ENCODE assay signal across 1 cellular context in the genomic region with DNA sequence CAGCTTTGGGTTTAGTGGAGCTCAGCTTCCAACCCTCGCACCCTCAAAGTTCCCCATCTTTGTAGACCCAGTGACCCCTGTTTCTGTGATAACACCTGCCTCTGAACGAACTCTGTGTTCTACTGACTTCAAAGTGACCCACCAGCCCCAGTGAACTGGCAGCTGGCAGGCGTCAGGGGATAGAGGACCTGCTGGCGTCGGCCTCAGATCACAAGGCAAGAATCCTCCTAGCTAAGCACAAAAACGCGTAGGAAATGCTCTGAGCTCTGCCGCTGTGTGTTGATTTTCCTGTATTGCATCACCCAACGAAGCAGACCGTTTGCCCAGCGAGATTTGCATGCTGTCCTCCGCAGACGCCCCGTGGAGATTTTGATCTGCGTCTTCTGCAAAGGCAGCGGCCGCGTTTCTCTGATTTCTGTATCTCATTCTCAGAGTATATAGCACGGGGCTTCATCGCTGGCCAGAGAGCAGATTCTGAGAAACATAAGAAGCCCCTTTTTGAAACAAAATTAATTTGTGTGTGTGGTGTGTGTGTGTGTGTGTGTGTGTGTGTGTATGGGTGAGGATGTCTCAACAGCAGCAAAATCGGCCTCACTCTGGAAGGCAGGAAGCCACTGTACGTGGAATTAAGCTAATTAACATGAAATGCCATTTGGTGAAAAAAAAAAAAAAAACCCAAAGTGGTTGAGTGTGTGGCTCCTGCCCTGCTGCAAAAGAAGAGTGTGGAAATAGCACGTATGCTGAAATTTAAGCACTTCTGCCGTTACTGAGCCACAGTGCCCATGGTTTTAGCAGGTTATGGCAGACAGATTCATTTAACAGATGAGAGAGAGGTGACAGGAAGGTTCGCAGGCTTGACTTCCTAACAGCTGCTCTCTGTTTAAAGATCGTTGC.
TF ChIP-seq lines count a peak whose summit lies in the region.

No MANE protein-coding gene starts in this region.

TF ChIP-seq in K562, 482 proteins besides CTCF, POLR2A, EP300 and RAD21 (continued from another document and continues in another):
- TF ChIP-seq, protein P1, sequence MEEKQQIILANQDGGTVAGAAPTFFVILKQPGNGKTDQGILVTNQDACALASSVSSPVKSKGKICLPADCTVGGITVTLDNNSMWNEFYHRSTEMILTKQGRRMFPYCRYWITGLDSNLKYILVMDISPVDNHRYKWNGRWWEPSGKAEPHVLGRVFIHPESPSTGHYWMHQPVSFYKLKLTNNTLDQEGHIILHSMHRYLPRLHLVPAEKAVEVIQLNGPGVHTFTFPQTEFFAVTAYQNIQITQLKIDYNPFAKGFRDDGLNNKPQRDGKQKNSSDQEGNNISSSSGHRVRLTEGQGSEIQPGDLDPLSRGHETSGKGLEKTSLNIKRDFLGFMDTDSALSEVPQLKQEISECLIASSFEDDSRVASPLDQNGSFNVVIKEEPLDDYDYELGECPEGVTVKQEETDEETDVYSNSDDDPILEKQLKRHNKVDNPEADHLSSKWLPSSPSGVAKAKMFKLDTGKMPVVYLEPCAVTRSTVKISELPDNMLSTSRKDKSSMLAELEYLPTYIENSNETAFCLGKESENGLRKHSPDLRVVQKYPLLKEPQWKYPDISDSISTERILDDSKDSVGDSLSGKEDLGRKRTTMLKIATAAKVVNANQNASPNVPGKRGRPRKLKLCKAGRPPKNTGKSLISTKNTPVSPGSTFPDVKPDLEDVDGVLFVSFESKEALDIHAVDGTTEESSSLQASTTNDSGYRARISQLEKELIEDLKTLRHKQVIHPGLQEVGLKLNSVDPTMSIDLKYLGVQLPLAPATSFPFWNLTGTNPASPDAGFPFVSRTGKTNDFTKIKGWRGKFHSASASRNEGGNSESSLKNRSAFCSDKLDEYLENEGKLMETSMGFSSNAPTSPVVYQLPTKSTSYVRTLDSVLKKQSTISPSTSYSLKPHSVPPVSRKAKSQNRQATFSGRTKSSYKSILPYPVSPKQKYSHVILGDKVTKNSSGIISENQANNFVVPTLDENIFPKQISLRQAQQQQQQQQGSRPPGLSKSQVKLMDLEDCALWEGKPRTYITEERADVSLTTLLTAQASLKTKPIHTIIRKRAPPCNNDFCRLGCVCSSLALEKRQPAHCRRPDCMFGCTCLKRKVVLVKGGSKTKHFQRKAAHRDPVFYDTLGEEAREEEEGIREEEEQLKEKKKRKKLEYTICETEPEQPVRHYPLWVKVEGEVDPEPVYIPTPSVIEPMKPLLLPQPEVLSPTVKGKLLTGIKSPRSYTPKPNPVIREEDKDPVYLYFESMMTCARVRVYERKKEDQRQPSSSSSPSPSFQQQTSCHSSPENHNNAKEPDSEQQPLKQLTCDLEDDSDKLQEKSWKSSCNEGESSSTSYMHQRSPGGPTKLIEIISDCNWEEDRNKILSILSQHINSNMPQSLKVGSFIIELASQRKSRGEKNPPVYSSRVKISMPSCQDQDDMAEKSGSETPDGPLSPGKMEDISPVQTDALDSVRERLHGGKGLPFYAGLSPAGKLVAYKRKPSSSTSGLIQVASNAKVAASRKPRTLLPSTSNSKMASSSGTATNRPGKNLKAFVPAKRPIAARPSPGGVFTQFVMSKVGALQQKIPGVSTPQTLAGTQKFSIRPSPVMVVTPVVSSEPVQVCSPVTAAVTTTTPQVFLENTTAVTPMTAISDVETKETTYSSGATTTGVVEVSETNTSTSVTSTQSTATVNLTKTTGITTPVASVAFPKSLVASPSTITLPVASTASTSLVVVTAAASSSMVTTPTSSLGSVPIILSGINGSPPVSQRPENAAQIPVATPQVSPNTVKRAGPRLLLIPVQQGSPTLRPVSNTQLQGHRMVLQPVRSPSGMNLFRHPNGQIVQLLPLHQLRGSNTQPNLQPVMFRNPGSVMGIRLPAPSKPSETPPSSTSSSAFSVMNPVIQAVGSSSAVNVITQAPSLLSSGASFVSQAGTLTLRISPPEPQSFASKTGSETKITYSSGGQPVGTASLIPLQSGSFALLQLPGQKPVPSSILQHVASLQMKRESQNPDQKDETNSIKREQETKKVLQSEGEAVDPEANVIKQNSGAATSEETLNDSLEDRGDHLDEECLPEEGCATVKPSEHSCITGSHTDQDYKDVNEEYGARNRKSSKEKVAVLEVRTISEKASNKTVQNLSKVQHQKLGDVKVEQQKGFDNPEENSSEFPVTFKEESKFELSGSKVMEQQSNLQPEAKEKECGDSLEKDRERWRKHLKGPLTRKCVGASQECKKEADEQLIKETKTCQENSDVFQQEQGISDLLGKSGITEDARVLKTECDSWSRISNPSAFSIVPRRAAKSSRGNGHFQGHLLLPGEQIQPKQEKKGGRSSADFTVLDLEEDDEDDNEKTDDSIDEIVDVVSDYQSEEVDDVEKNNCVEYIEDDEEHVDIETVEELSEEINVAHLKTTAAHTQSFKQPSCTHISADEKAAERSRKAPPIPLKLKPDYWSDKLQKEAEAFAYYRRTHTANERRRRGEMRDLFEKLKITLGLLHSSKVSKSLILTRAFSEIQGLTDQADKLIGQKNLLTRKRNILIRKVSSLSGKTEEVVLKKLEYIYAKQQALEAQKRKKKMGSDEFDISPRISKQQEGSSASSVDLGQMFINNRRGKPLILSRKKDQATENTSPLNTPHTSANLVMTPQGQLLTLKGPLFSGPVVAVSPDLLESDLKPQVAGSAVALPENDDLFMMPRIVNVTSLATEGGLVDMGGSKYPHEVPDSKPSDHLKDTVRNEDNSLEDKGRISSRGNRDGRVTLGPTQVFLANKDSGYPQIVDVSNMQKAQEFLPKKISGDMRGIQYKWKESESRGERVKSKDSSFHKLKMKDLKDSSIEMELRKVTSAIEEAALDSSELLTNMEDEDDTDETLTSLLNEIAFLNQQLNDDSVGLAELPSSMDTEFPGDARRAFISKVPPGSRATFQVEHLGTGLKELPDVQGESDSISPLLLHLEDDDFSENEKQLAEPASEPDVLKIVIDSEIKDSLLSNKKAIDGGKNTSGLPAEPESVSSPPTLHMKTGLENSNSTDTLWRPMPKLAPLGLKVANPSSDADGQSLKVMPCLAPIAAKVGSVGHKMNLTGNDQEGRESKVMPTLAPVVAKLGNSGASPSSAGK (IDR thresholded peaks at IDR 0.05): peak; percentile 86
- TF ChIP-seq, protein P2, sequence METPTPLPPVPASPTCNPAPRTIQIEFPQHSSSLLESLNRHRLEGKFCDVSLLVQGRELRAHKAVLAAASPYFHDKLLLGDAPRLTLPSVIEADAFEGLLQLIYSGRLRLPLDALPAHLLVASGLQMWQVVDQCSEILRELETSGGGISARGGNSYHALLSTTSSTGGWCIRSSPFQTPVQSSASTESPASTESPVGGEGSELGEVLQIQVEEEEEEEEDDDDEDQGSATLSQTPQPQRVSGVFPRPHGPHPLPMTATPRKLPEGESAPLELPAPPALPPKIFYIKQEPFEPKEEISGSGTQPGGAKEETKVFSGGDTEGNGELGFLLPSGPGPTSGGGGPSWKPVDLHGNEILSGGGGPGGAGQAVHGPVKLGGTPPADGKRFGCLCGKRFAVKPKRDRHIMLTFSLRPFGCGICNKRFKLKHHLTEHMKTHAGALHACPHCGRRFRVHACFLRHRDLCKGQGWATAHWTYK (CRISPR knock-in tag; IDR thresholded peaks at IDR 0.05): no peak
- TF ChIP-seq IRF2 (CRISPR knock-in tag; IDR thresholded peaks at IDR 0.05): no peak
- peak; percentile 98 for TF ChIP-seq CEBPG (CRISPR knock-in tag; IDR thresholded peaks at IDR 0.05)
- peak; percentile 98 to 99 for TF ChIP-seq CEBPG (tag; conservative IDR thresholded peaks at IDR 0.05 in 1 of 2, IDR thresholded peaks at IDR 0.05 in 1 of 2)
- TF ChIP-seq CCNT2 (IDR thresholded peaks at IDR 0.05; ENCODE audit: borderline replicate concordance, extremely low read depth, insufficient read length, low read depth, low read length): peak; percentile 72
- TF ChIP-seq SIN3A (IDR thresholded peaks at IDR 0.05; ENCODE audit: borderline replicate concordance in 2 of 2, control insufficient read depth in 1 of 2, low read depth in 2 of 2, low read length in 2 of 2): no peak
- TF ChIP-seq LCOR (CRISPR knock-in tag; IDR thresholded peaks at IDR 0.05): 0 out of 2 replicates have a peak, but pooled peaks have one; percentile 9
- TF ChIP-seq KHSRP (IDR thresholded peaks at IDR 0.05): no peak
- peak in 1 of 2 experiments; percentile 17; a peak in 1 of 3 replicates for TF ChIP-seq CBX3 (IDR thresholded peaks at IDR 0.05; ENCODE audit: borderline replicate concordance in 1 of 2, low read length in 2 of 2)
- TF ChIP-seq NCOA4 (IDR thresholded peaks at IDR 0.05; ENCODE audit: partially characterized antibody): no peak
- TF ChIP-seq RB1 (IDR thresholded peaks at IDR 0.05; ENCODE audit: low read depth): no peak
- TF ChIP-seq, protein P3, sequence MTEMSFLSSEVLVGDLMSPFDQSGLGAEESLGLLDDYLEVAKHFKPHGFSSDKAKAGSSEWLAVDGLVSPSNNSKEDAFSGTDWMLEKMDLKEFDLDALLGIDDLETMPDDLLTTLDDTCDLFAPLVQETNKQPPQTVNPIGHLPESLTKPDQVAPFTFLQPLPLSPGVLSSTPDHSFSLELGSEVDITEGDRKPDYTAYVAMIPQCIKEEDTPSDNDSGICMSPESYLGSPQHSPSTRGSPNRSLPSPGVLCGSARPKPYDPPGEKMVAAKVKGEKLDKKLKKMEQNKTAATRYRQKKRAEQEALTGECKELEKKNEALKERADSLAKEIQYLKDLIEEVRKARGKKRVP (CRISPR knock-in tag; IDR thresholded peaks at IDR 0.05): peak; percentile 96
- TF ChIP-seq, protein P4, sequence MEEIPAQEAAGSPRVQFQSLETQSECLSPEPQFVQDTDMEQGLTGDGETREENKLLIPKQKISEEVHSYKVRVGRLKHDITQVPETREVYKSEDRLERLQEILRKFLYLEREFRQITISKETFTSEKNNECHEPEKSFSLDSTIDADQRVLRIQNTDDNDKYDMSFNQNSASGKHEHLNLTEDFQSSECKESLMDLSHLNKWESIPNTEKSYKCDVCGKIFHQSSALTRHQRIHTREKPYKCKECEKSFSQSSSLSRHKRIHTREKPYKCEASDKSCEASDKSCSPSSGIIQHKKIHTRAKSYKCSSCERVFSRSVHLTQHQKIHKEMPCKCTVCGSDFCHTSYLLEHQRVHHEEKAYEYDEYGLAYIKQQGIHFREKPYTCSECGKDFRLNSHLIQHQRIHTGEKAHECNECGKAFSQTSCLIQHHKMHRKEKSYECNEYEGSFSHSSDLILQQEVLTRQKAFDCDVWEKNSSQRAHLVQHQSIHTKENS (CRISPR knock-in tag; IDR thresholded peaks at IDR 0.05): no peak
- TF ChIP-seq SMAD2 (IDR thresholded peaks at IDR 0.05; ENCODE audit: low read depth, low read length): no peak
- peak; percentile 36; the same call in 1 of the 2 replicates for TF ChIP-seq BHLHE40 (IDR thresholded peaks at IDR 0.05; ENCODE audit: low read length)
- TF ChIP-seq RBM34 (IDR thresholded peaks at IDR 0.05; ENCODE audit: borderline replicate concordance, insufficient read depth, low read length): no peak
- TF ChIP-seq TBP (optimal IDR thresholded peaks at IDR 0.05; ENCODE audit: low read depth, low read length): peak; percentile 29
- TF ChIP-seq RBFOX2 (IDR thresholded peaks at IDR 0.05; ENCODE audit: low read depth, low read length): peak; percentile 71
- TF ChIP-seq ASH1L (IDR thresholded peaks at IDR 0.05; ENCODE audit: borderline replicate concordance, low read depth, partially characterized antibody): no peak
- TF ChIP-seq, protein P5, sequence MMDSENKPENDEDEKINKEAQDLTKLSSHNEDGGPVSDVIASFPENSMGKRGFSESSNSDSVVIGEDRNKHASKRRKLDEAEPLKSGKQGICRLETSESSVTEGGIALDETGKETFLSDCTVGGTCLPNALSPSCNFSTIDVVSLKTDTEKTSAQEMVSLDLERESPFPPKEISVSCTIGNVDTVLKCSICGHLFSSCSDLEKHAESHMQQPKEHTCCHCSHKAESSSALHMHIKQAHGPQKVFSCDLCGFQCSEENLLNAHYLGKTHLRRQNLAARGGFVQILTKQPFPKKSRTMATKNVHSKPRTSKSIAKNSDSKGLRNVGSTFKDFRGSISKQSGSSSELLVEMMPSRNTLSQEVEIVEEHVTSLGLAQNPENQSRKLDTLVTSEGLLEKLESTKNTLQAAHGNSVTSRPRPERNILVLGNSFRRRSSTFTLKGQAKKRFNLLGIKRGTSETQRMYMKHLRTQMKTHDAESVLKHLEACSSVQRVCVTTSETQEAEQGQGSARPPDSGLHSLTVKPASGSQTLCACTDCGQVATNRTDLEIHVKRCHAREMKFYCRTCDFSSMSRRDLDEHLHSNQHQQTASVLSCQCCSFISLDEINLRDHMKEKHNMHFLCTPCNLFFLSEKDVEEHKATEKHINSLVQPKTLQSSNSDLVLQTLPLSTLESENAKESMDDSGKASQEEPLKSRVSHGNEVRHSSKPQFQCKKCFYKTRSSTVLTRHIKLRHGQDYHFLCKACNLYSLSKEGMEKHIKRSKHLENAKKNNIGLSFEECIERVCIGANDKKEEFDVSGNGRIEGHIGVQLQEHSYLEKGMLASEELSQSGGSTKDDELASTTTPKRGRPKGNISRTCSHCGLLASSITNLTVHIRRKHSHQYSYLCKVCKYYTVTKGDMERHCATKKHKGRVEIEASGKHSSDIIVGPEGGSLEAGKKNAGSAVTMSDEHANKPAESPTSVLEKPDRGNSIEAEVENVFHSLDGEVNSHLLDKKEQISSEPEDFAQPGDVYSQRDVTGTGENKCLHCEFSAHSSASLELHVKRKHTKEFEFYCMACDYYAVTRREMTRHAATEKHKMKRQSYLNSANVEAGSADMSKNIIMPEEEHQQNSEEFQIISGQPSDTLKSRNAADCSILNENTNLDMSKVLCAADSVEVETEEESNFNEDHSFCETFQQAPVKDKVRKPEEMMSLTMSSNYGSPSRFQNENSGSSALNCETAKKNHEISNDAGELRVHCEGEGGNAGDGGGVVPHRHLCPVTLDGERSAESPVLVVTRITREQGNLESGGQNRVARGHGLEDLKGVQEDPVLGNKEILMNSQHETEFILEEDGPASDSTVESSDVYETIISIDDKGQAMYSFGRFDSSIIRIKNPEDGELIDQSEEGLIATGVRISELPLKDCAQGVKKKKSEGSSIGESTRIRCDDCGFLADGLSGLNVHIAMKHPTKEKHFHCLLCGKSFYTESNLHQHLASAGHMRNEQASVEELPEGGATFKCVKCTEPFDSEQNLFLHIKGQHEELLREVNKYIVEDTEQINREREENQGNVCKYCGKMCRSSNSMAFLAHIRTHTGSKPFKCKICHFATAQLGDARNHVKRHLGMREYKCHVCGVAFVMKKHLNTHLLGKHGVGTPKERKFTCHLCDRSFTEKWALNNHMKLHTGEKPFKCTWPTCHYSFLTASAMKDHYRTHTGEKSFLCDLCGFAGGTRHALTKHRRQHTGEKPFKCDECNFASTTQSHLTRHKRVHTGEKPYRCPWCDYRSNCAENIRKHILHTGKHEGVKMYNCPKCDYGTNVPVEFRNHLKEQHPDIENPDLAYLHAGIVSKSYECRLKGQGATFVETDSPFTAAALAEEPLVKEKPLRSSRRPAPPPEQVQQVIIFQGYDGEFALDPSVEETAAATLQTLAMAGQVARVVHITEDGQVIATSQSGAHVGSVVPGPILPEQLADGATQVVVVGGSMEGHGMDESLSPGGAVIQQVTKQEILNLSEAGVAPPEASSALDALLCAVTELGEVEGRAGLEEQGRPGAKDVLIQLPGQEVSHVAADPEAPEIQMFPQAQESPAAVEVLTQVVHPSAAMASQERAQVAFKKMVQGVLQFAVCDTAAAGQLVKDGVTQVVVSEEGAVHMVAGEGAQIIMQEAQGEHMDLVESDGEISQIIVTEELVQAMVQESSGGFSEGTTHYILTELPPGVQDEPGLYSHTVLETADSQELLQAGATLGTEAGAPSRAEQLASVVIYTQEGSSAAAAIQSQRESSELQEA (IDR thresholded peaks at IDR 0.05; ENCODE audit: low read depth): no peak
- TF ChIP-seq LEF1 (IDR thresholded peaks at IDR 0.05): peak; percentile 27; the same call in 1 of the 2 replicates
- no peak for TF ChIP-seq SRSF3 (IDR thresholded peaks at IDR 0.05; ENCODE audit: insufficient read depth, low read length)
